16 cellular contexts compared by ENCODE assay signal in genomic region chr4:85763207-85763606, GRCh38.
A peak's percentile ranks its signal among the peaks of the same experiment; 100 is the strongest.
DNase-seq lines count a peak whose midpoint lies in the region; ATAC-seq and TF ChIP-seq lines count a peak whose summit lies in the region.
"Had no signal": no experiment of that assay in that cellular context is flagged by ENCODE, and none has a peak within 500 bp of the region (broad histone marks: within the 10 kb centered on the region; RNA-seq: fewer than 3 reads in every experiment).

No MANE protein-coding gene starts in this region.

- H3K4me3 Mint-ChIP-seq in WTC11 = no peak overlapping the region
- H3K4me3 Mint-ChIP-seq: CD8-positive, alpha-beta memory T cell; H9 had no signal

- H3K27ac Mint-ChIP-seq in WTC11 = no peak overlapping the region
- H3K27ac Mint-ChIP-seq: CD8-positive, alpha-beta memory T cell; H9 had no signal

- H3K4me1 ChIP-seq in fibroblast of lung (ENCODE audit: control insufficient read depth, extremely low read depth, insufficient read depth, low read length) = peaks cover 18% of the 10 kb centered on the region
- H3K4me1 ChIP-seq: Peyer's patch had no signal

- no peak overlapping the region for H3K4me3 ChIP-seq in fibroblast of lung (replicated peaks in 1 of 4; ENCODE audit: control extremely low read depth in 1 of 4, insufficient read depth in 1 of 4, low read depth in 3 of 4, low read length in 4 of 4)
- H3K4me3 ChIP-seq: Peyer's patch had no signal

- H3K9me3 Mint-ChIP-seq in WTC11 = no peaks in the 10 kb centered on the region
- H3K9me3 Mint-ChIP-seq: H9 had no signal

- H3K79me2 ChIP-seq in fibroblast of lung (ENCODE audit: control insufficient read depth, insufficient read depth, low read length) = no peaks in the 10 kb centered on the region

- peak overlapping the region; percentile 76 for H3K4me2 ChIP-seq in fibroblast of lung (ENCODE audit: extremely low read depth, insufficient read depth, low read length)

- H2AFZ ChIP-seq in fibroblast of lung (ENCODE audit: low read length) = no peak overlapping the region

- H3K9ac ChIP-seq in fibroblast of lung (ENCODE audit: insufficient read depth, low read length) = no peak overlapping the region

- no peak overlapping the region for H3K27ac ChIP-seq in fibroblast of lung (ENCODE audit: insufficient read depth, low read length)

- H3K36me3 Mint-ChIP-seq in WTC11 = no peaks in the 10 kb centered on the region
- H3K36me3 Mint-ChIP-seq: CD8-positive, alpha-beta memory T cell had no signal

- no peaks in the 10 kb centered on the region for H3K27me3 ChIP-seq in fibroblast of lung (ENCODE audit: control insufficient read depth, insufficient read depth, low read length)
- H3K27me3 ChIP-seq: Peyer's patch had no signal

- no peak for TF ChIP-seq CTCF in WTC11 (IDR thresholded peaks at IDR 0.05)
- TF ChIP-seq CTCF in fibroblast of lung (conservative IDR thresholded peaks at IDR 0.05 in 1 of 2, IDR thresholded peaks at IDR 0.05 in 1 of 2; ENCODE audit: low read depth in 1 of 2, low read length in 2 of 2) = no peak

- no peaks in the 10 kb centered on the region for H4K20me1 ChIP-seq in fibroblast of lung (ENCODE audit: control insufficient read depth, extremely low read depth, insufficient read depth, low read length)

- H3K4me1 Mint-ChIP-seq in WTC11 = peaks cover 59% of the 10 kb centered on the region
- H3K4me1 Mint-ChIP-seq: CD8-positive, alpha-beta memory T cell had no signal

- DNase-seq in ELR (ENCODE audit: low read depth) (peak; percentile 23), WTC11 (ENCODE audit: low spot score) (no peak), fibroblast of lung (ENCODE audit: low read depth in 2 of 2) (no peak), renal cortical epithelial cell (ENCODE audit: low read depth) (peak; percentile 94), AML-193 (lab: John Stamatoyannopoulos, UW) (no peak), amygdala (lab: John Stamatoyannopoulos, UW) (no peak)
- DNase-seq: ACHN; CD8-positive, alpha-beta memory T cell; H9; Karpas-422; NCI-H1930; NCI-H2171 treated with DMSO at 0.1 percent for 48 hours; NCI-H82; Peyer's patch; Right ventricle myocardium superior had no signal

- H3K27me3 Mint-ChIP-seq in WTC11 (ENCODE audit: low read depth) = no peaks in the 10 kb centered on the region

- H3K9me3 ChIP-seq in fibroblast of lung (ENCODE audit: control insufficient read depth, insufficient read depth, low read depth, low read length) = no peaks in the 10 kb centered on the region
- H3K9me3 ChIP-seq: Peyer's patch had no signal

- no peaks in the 10 kb centered on the region for H3K36me3 ChIP-seq in fibroblast of lung (ENCODE audit: control insufficient read depth, insufficient read depth, low read length)
- H3K36me3 ChIP-seq: Peyer's patch had no signal

- 0 out of 2 replicates have a peak, but pooled peaks have one; percentile 52 for ATAC-seq in WTC11
- ATAC-seq in GM18520 (IDR thresholded peaks at IDR 0.05; ENCODE audit: unreplicated experiment) = no peak

- POLR2A ChIA-PET in WTC11 (lab: Charles Lee) = no interaction called here

- CTCF ChIA-PET in WTC11 (lab: Charles Lee) = interaction anchor here (2.1 kb wide), 1 partner anchor 34 kb away, joined by 11 read pairs; no protein-coding TSS in a partner anchor

TF ChIP-seq in WTC11, 78 proteins besides CTCF, POLR2A, EP300 and RAD21:
- TF ChIP-seq USF2 (CRISPR knock-in tag; IDR thresholded peaks at IDR 0.05) = no peak

Comparison
In these comparisons a context has a peak if more than half of its experiments do, and no peak if none do; other contexts are left out.
1. DNase-seq: peak in ELR (single experiment) and renal cortical epithelial cell (single experiment); none in WTC11 (single experiment), fibroblast of lung (0 of 2), AML-193 (0 of 2) and amygdala (0 of 56).